13 cellular contexts compared by ENCODE assay signal in the genomic region with DNA sequence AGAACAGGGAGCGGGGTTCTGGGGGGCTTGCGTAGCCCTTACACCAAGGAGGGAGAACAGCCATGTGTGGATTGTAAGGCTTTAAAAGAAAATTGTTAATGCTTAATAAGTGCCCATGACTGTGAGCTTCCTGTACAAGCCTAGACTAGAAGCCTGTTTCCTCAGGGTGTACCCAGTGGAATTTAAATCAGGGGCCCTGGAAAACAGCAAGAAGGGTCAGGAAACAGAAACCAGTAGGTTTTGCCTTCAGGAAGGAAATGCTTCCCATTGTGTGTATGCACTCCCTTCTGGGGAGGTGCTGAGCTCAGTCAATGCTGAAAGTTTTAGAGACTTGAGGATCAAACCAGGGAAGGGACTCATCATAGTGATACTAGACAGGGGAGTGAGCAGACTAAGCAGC. TPM values are rescaled to one million over a fixed set of nuclear protein-coding genes. Genes with fewer than 3 reads are reported as not detected.
"Had no signal": no experiment of that assay in that cellular context is flagged by ENCODE, and none has a peak within 500 bp of the region (broad histone marks: within the 10 kb centered on the region; RNA-seq: fewer than 3 reads in every experiment).

No MANE protein-coding gene starts in this region.

- ATAC-seq: activated CD8-positive, alpha-beta T cell treated with anti-CD3 and anti-CD28 coated beads for 36 hours had no signal

- FAIRE-seq: frontal cortex, kidney had no signal

- H3K4me3 ChIP-seq: adrenal gland, left ventricle myocardium inferior, stomach, thyroid gland had no signal

- H3K27me3 ChIP-seq: adrenal gland, stomach, thyroid gland had no signal

- H3K9me3 ChIP-seq: adrenal gland, left ventricle myocardium inferior, stomach, thyroid gland had no signal

- DNase-seq: activated CD4-positive, alpha-beta T cell treated with anti-CD3 and anti-CD28 coated beads for 1 hour; activated CD8-positive, alpha-beta T cell treated with anti-CD3 and anti-CD28 coated beads for 36 hours; activated naive CD4-positive, alpha-beta T cell treated with anti-CD3 and anti-CD28 coated beads, Interleukin-2, amount 50 U/mL, for 16 hours; adrenal gland; kidney; left ventricle myocardium inferior; nephron progenitor cell; stimulated activated CD4-positive, alpha-beta T cell treated with anti-CD3 and anti-CD28 coated beads, Interleukin-15, amount 100 ng/mL, for 24 hours; stimulated activated CD4-positive, alpha-beta T cell treated with anti-CD3 and anti-CD28 coated beads, Interleukin-4, amount 100 ng/mL, for 24 hours; stomach; T-helper 9 cell; thyroid gland had no signal

- H3K27ac ChIP-seq: adrenal gland, left ventricle myocardium inferior, stomach, thyroid gland had no signal

RNA-seq across cellular contexts. Expression of gene POU3F1, which starts 21.4 kb away (rescaled TPM):
- total RNA-seq: kidney, stomach, thyroid gland had no signal
